1 cellular context compared by ENCODE assay signal in genomic region chr4:2443061-2443730, GRCh38.
TF ChIP-seq lines count a peak whose summit lies in the region.

No MANE protein-coding gene starts in this region.

TF ChIP-seq in H1, 55 proteins besides CTCF, POLR2A, EP300 and RAD21:
- TF ChIP-seq JUN (IDR thresholded peaks at IDR 0.05; ENCODE audit: low read depth, low read length): no peak
- TF ChIP-seq CBX8 (IDR thresholded peaks at IDR 0.05; ENCODE audit: borderline replicate concordance, low read depth, low read length): no peak
- TF ChIP-seq EGR1 (IDR thresholded peaks at IDR 0.05; ENCODE audit: borderline replicate concordance, low read depth, low read length): no peak
- no peak for TF ChIP-seq CHD1 (IDR thresholded peaks at IDR 0.05; ENCODE audit: low read depth, low read length)
- TF ChIP-seq BACH1 (IDR thresholded peaks at IDR 0.05; ENCODE audit: low read length): no peak
- no peak for TF ChIP-seq RXRA (IDR thresholded peaks at IDR 0.05; ENCODE audit: insufficient read depth, low read depth, low read length)
- TF ChIP-seq KDM1A (IDR thresholded peaks at IDR 0.05; ENCODE audit: borderline replicate concordance, low read length): no peak
- no peak for TF ChIP-seq KDM5A (IDR thresholded peaks at IDR 0.05; ENCODE audit: low read length)
- TF ChIP-seq YY1 (IDR thresholded peaks at IDR 0.05; ENCODE audit: low read depth, low read length): no peak
- no peak for TF ChIP-seq USF2 (IDR thresholded peaks at IDR 0.05; ENCODE audit: low read length)
- no peak for TF ChIP-seq ASH2L (IDR thresholded peaks at IDR 0.05; ENCODE audit: low read length)
- TF ChIP-seq HDAC6 (IDR thresholded peaks at IDR 0.05; ENCODE audit: low read depth, low read length): no peak
- no peak for TF ChIP-seq TAF7 (optimal IDR thresholded peaks at IDR 0.05; ENCODE audit: borderline replicate concordance, low read depth, low read length)
- no peak for TF ChIP-seq GTF2F1 (IDR thresholded peaks at IDR 0.05; ENCODE audit: borderline replicate concordance, low read depth, low read length)
- no peak for TF ChIP-seq CTBP2 (IDR thresholded peaks at IDR 0.05; ENCODE audit: borderline replicate concordance, insufficient read depth, insufficient read length, low read length)
